ENCODE assay signal across 14 cellular contexts in the genomic region with DNA sequence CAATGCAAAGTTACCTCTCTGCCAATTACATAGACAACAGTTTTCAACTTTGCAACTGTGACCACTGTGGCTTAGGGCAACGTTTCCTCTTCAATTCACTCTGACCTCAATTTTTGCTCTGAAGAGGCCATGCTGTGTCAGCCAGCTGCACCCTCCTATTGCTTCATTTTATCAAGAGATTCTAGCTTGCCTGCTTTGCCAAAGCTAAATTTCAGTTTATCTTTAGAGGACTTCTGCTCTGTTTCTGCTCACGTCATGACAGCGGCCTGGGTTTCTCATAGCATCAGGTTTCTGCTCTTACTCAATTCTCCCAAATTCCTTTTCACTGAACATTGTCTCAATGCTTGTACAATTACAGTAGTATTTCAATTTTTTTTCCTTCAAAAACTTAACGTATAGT.
DNase-seq lines count a peak whose midpoint lies in the region; ATAC-seq, FAIRE-seq and TF ChIP-seq lines count a peak whose summit lies in the region.
"Had no signal": no experiment of that assay in that cellular context is flagged by ENCODE, and none has a peak within 500 bp of the region (broad histone marks: within the 10 kb centered on the region; RNA-seq: fewer than 3 reads in every experiment).

No MANE protein-coding gene starts in this region.

- H3K27ac Mint-ChIP-seq in MCF 10A (ENCODE audit: low read depth, unreplicated experiment): no peak overlapping the region
- no peak overlapping the region for H3K27ac Mint-ChIP-seq in CD4-positive, alpha-beta T cell
- H3K27ac Mint-ChIP-seq: brain had no signal

- no peak overlapping the region for H2BK120ac ChIP-seq in H1 (replicated peaks; ENCODE audit: low read depth, low read length)

- H3K4me2 ChIP-seq in mammary epithelial cell (ENCODE audit: insufficient read depth, low read depth, low read length) (no peak overlapping the region), H1 (ENCODE audit: insufficient read depth in 1 of 2, low read depth in 2 of 2, low read length in 2 of 2) (no peak overlapping the region)

- no peak overlapping the region for H3K56ac ChIP-seq in H1 (replicated peaks; ENCODE audit: insufficient read length, low read depth, low read length)

- H3K36me3 ChIP-seq in mammary epithelial cell (ENCODE audit: insufficient read depth, low read length) (no peaks in the 10 kb centered on the region), H1 (ENCODE audit: control insufficient read depth in 2 of 4, insufficient read depth in 4 of 4, low read length in 3 of 4) (no peaks in the 10 kb centered on the region), mucosa of descending colon (ENCODE audit: low read depth) (no peaks in the 10 kb centered on the region)
- H3K36me3 ChIP-seq: right lobe of liver had no signal

- H3K23me2 ChIP-seq in H1 (ENCODE audit: low read depth, low read length): no peaks in the 10 kb centered on the region

- TF ChIP-seq RAD21 in H1 (IDR thresholded peaks at IDR 0.05 in 1 of 2, conservative IDR thresholded peaks at IDR 0.05 in 1 of 2; ENCODE audit: low read depth in 2 of 2, low read length in 2 of 2): no peak

- no peak overlapping the region for H3K4ac ChIP-seq in H1 (replicated peaks; ENCODE audit: insufficient read length, low read depth, low read length)

- H4K5ac ChIP-seq in H1 (ENCODE audit: insufficient read length, low read depth, low read length): no peak overlapping the region

- H3K9me3 Mint-ChIP-seq in MCF 10A (ENCODE audit: unreplicated experiment): no peaks in the 10 kb centered on the region
- H3K9me3 Mint-ChIP-seq in CD4-positive, alpha-beta T cell: no peaks in the 10 kb centered on the region

- no peaks in the 10 kb centered on the region for H3K9me3 ChIP-seq in mammary epithelial cell (replicated peaks; ENCODE audit: insufficient read depth, low read length)
- no peaks in the 10 kb centered on the region; a peak in 1 of 4 replicates for H3K9me3 ChIP-seq in H1 (ENCODE audit: insufficient read depth in 2 of 2, low read depth in 1 of 2, low read length in 1 of 2)
- H3K9me3 ChIP-seq in mucosa of descending colon: no peaks in the 10 kb centered on the region
- no peaks in the 10 kb centered on the region for H3K9me3 ChIP-seq in CD4-positive, alpha-beta T cell (ENCODE audit: control insufficient read depth, low read length)
- H3K9me3 ChIP-seq: right lobe of liver had no signal

- H3K18ac ChIP-seq in H1 (ENCODE audit: extremely low read depth, low read length): no peak overlapping the region

- H3K27me3 ChIP-seq in mammary epithelial cell (ENCODE audit: insufficient read depth, low read length) (no peaks in the 10 kb centered on the region), H1 (replicated peaks in 1 of 4; ENCODE audit: control insufficient read depth in 3 of 4, extremely low read depth in 1 of 4, insufficient read depth in 3 of 4, low read length in 3 of 4) (peaks cover 0 to 1% (median 0%) of the 10 kb centered on the region in 4 experiments; a peak in 1 of 7 replicates)
- H3K27me3 ChIP-seq in CD4-positive, alpha-beta T cell (ENCODE audit: control insufficient read depth, insufficient read depth, low read length): no peaks in the 10 kb centered on the region
- H3K27me3 ChIP-seq: right lobe of liver had no signal

- H3K79me2 ChIP-seq in mammary epithelial cell (ENCODE audit: insufficient read depth, low read length) (no peaks in the 10 kb centered on the region), H1 (ENCODE audit: control insufficient read depth in 1 of 2, insufficient read depth in 2 of 2, low read length in 2 of 2) (no peaks in the 10 kb centered on the region)

- no TSS peak for BruUV-seq in MCF 10A (replicated peaks; lab: Mats Ljungman, UMichigan)
- BruUV-seq in mammary epithelial cell (replicated peaks; lab: Mats Ljungman, UMichigan): no TSS peak

- no peak for TF ChIP-seq EP300 in H1 (IDR thresholded peaks at IDR 0.05; ENCODE audit: borderline replicate concordance in 1 of 2, low read depth in 2 of 2, low read length in 2 of 2)

- FAIRE-seq in H1 (lab: Jason Lieb, UNC): no peak
- no peak for FAIRE-seq in GM12891 (lab: Jason Lieb, UNC)
- FAIRE-seq: HTR-8/SVneo had no signal

- peak; percentile 56 for DNase-seq in MCF 10A (ENCODE audit: unreplicated experiment)
- no peak for DNase-seq in mammary epithelial cell
- no peak for DNase-seq in H1 (ENCODE audit: low read depth in 1 of 2, low spot score in 2 of 2)
- peak in 2 of 3 donors; percentile 14 to 19 for DNase-seq in mucosa of descending colon
- DNase-seq in NCI-H2227 (lab: John Stamatoyannopoulos, UW; ENCODE audit: unreplicated experiment): no peak
- no peak for DNase-seq in GM12891 (ENCODE audit: insufficient read length, low spot score)
- DNase-seq in CD4-positive, alpha-beta T cell: no peak
- DNase-seq: NCI-H187, PC-3, right lobe of liver had no signal

- no peak overlapping the region for H3K4me3 ChIP-seq in mammary epithelial cell (replicated peaks in 1 of 3; ENCODE audit: insufficient read depth in 1 of 3, low read depth in 2 of 3, low read length in 3 of 3)
- H3K4me3 ChIP-seq in H1 (ENCODE audit: extremely low read depth in 1 of 4, insufficient read depth in 2 of 4, low read depth in 3 of 4, low read length in 4 of 4): no peak overlapping the region
- no peak overlapping the region for H3K4me3 ChIP-seq in mucosa of descending colon
- H3K4me3 ChIP-seq: lung, right lobe of liver had no signal

- dilution Hi-C loops in mammary epithelial cell (cut with HindIII; ENCODE audit: low sequenced_read_pairs): loop anchor here (5.0 kb wide), 2 partner anchors 66 to 376 kb away; no protein-coding TSS in a partner anchor

- no peak overlapping the region for H4K91ac ChIP-seq in H1 (replicated peaks; ENCODE audit: insufficient read length, low read length)

- H3K27ac ChIP-seq in mammary epithelial cell (ENCODE audit: insufficient read depth, low read depth, low read length) (no peak overlapping the region), H1 (ENCODE audit: low read depth, low read length) (no peak overlapping the region; the same call in 1 of the 2 replicates)
- H3K27ac ChIP-seq in CD4-positive, alpha-beta T cell (ENCODE audit: low read depth, low read length): no peak overlapping the region
- H3K27ac ChIP-seq: right lobe of liver had no signal

- no peak for TF ChIP-seq CTCF in MCF 10A (IDR thresholded peaks at IDR 0.05; ENCODE audit: unreplicated experiment)
- no peak for TF ChIP-seq CTCF in mammary epithelial cell (conservative IDR thresholded peaks at IDR 0.05 in 1 of 2, IDR thresholded peaks at IDR 0.05 in 1 of 2; ENCODE audit: extremely low read depth in 1 of 2, insufficient read depth in 1 of 2, low read depth in 1 of 2, low read length in 2 of 2)
- no peak for TF ChIP-seq CTCF in H1 (IDR thresholded peaks at IDR 0.05; ENCODE audit: control extremely low read depth in 1 of 3, insufficient read depth in 1 of 3, low read depth in 1 of 3, low read length in 3 of 3)
- no peak for TF ChIP-seq CTCF in mucosa of descending colon (IDR thresholded peaks at IDR 0.05)
- TF ChIP-seq CTCF in CD4-positive, alpha-beta T cell (IDR thresholded peaks at IDR 0.05): no peak

- ATAC-seq in mucosa of descending colon: peak; percentile 37
- ATAC-seq in HG03139 (IDR thresholded peaks at IDR 0.05; ENCODE audit: unreplicated experiment): no peak
- ATAC-seq in CD4-positive, alpha-beta T cell (ENCODE audit: poor library complexity): no peak
- ATAC-seq: PC-3 had no signal

- no peak overlapping the region for H2AK5ac ChIP-seq in H1 (ENCODE audit: low read depth, low read length)

- POLR2A ChIA-PET in MCF 10A (lab: Yijun Ruan, JAX) (no interaction called here), H1 (lab: Charles Lee; ENCODE audit: partially characterized antibody) (no interaction called here)
- POLR2A ChIA-PET in CD4-positive, alpha-beta T cell (lab: Charles Lee): no interaction called here

- no peak overlapping the region for H2BK15ac ChIP-seq in H1 (ENCODE audit: low read length)

- no peak overlapping the region; the same call in 1 of the 2 replicates for H4K8ac ChIP-seq in H1 (ENCODE audit: extremely low read depth, insufficient read depth, low read length)

- H3K14ac ChIP-seq in H1 (ENCODE audit: insufficient read length): no peak overlapping the region

- H2AFZ ChIP-seq in mammary epithelial cell (ENCODE audit: low read depth, low read length): no peak overlapping the region
- H2AFZ ChIP-seq in H1 (ENCODE audit: low read length): peak overlapping the region; percentile 25; the same call in 1 of the 2 replicates

- no peak overlapping the region for H3K4me3 Mint-ChIP-seq in MCF 10A (ENCODE audit: unreplicated experiment)
- no peak overlapping the region for H3K4me3 Mint-ChIP-seq in CD4-positive, alpha-beta T cell
- H3K4me3 Mint-ChIP-seq: brain had no signal

- no peak overlapping the region for H2BK12ac ChIP-seq in H1 (ENCODE audit: low read depth, low read length)

- H3K79me1 ChIP-seq in H1 (ENCODE audit: low read depth, low read length): no peaks in the 10 kb centered on the region

- H4K20me1 ChIP-seq in mammary epithelial cell (ENCODE audit: insufficient read depth, low read length) (no peaks in the 10 kb centered on the region), H1 (replicated peaks in 1 of 2; ENCODE audit: control insufficient read depth in 1 of 2, insufficient read depth in 2 of 2, low read length in 2 of 2) (no peaks in the 10 kb centered on the region)

- no peaks in the 10 kb centered on the region for H3K4me1 Mint-ChIP-seq in MCF 10A (ENCODE audit: insufficient read depth, unreplicated experiment)
- H3K4me1 Mint-ChIP-seq in CD4-positive, alpha-beta T cell (ENCODE audit: low read depth): no peaks in the 10 kb centered on the region

- H2BK5ac ChIP-seq in H1 (ENCODE audit: low read depth, low read length): no peak overlapping the region

- TF ChIP-seq POLR2A in H1 (IDR thresholded peaks at IDR 0.05; ENCODE audit: control extremely low read depth in 1 of 2, low read depth in 2 of 2, low read length in 2 of 2) (no peak), GM12891 (IDR thresholded peaks at IDR 0.05; ENCODE audit: low read depth, low read length) (no peak)

- H3K36me3 Mint-ChIP-seq in MCF 10A (ENCODE audit: insufficient read depth, unreplicated experiment): peaks cover 10% of the 10 kb centered on the region
- no peaks in the 10 kb centered on the region for H3K36me3 Mint-ChIP-seq in CD4-positive, alpha-beta T cell (ENCODE audit: low read depth)
- H3K36me3 Mint-ChIP-seq: brain had no signal

- 92% methylated on average over 4 of the region's 4 CpGs for WGBS in mammary epithelial cell (ENCODE audit: low coverage, missing lambda C conversion rate)
- whole genome bisulfite sequencing in H1 (ENCODE audit: extremely low coverage in 1 of 2, insufficient coverage in 1 of 2, insufficient read length in 1 of 2, insufficient replicate concordance in 2 of 2, low coverage in 1 of 2, low lambda C conversion rate in 2 of 2, missing lambda C conversion rate in 1 of 2), 2 experiments: 90% methylated on average over 4 of the region's 4 CpGs; no CpG with 5 or more reads in 1 of the 2 experiments

- CTCF ChIA-PET in MCF 10A (lab: Yijun Ruan, JAX): interaction anchor here (0.6 to 3.5 kb wide), 13 partner anchors 8 to 565 kb away, joined by 3 to 35 read pairs (median 4); no protein-coding TSS in a partner anchor
- CTCF ChIA-PET in mammary epithelial cell (lab: Charles Lee; ENCODE audit: low non-redundant PET): no interaction called here
- CTCF ChIA-PET in H1 (lab: Charles Lee; ENCODE audit: partially characterized antibody): interaction anchor here (0.7 to 3.1 kb wide), 5 partner anchors 8 to 378 kb away, joined by 3 to 11 read pairs (median 4); no protein-coding TSS in a partner anchor
- CTCF ChIA-PET in CD4-positive, alpha-beta T cell (lab: Charles Lee): no interaction called here

- no peak overlapping the region for H3K9ac ChIP-seq in mammary epithelial cell (ENCODE audit: insufficient read depth, low read length)
- no peak overlapping the region for H3K9ac ChIP-seq in H1 (replicated peaks in 1 of 4; ENCODE audit: extremely low read depth in 1 of 4, low read depth in 3 of 4, low read length in 3 of 4)

- no peaks in the 10 kb centered on the region for H3K4me1 ChIP-seq in mammary epithelial cell (ENCODE audit: insufficient read depth, low read length)
- 0 out of 7 replicates have a peak, but pooled peaks cover 0 to 6% (median 0%) of the 10 kb centered on the region in 4 experiments for H3K4me1 ChIP-seq in H1 (replicated peaks in 1 of 4; ENCODE audit: control insufficient read depth in 3 of 4, insufficient read depth in 4 of 4, low read length in 3 of 4)
- no peaks in the 10 kb centered on the region for H3K4me1 ChIP-seq in mucosa of descending colon (ENCODE audit: low read depth)
- H3K4me1 ChIP-seq: right lobe of liver had no signal

- H2BK20ac ChIP-seq in H1 (ENCODE audit: low read length): no peak overlapping the region

- no peak overlapping the region for H3K23ac ChIP-seq in H1 (ENCODE audit: insufficient read length)

- intact Hi-C loops in MCF 10A (cut with micrococcal nuclease) (loop anchor here (10.0 kb wide), 1 partner anchor 159 kb away; the partner anchor contains the start of gene PLA2G4A), mammary epithelial cell (cut with micrococcal nuclease) (no loop called here), mucosa of descending colon (cut with DNase I, micrococcal nuclease) (loop anchor here (5.0 to 10.0 kb wide), 4 partner anchors 259 to 499 kb away; no protein-coding TSS in a partner anchor)
- intact Hi-C loops in CD4-positive, alpha-beta T cell (cut with DNase I, micrococcal nuclease): loop anchor here in 1 of 2 experiments (10.0 kb wide), 3 partner anchors 579 to 1169 kb away; no protein-coding TSS in a partner anchor

- H3K27me3 Mint-ChIP-seq in MCF 10A (ENCODE audit: insufficient read depth, unreplicated experiment): no peaks in the 10 kb centered on the region
- H3K27me3 Mint-ChIP-seq in CD4-positive, alpha-beta T cell: no peaks in the 10 kb centered on the region
- H3K27me3 Mint-ChIP-seq: brain had no signal

- in situ Hi-C loops in mammary epithelial cell (cut with MboI; ENCODE audit: low sequenced_read_pairs in 2 of 2): loop anchor here (10.0 to 25.0 kb wide), 5 partner anchors 59 to 499 kb away; no protein-coding TSS in a partner anchor

Comparison
In these comparisons a context has a peak if more than half of its experiments do, and no peak if none do; other contexts are left out.
1. DNase-seq: peak in MCF 10A (single experiment) and mucosa of descending colon (2 of 3); none in mammary epithelial cell (single experiment), H1 (0 of 2), NCI-H2227 (single experiment), GM12891 (single experiment) and CD4-positive, alpha-beta T cell (0 of 10).
2. CTCF ChIA-PET loops: an anchor here in MCF 10A (0.6 to 3.5 kb wide) and H1 (0.7 to 3.1 kb wide); none called in mammary epithelial cell and CD4-positive, alpha-beta T cell.